Comparison of ENCODE assay signal across 11 cellular contexts in the genomic region with DNA sequence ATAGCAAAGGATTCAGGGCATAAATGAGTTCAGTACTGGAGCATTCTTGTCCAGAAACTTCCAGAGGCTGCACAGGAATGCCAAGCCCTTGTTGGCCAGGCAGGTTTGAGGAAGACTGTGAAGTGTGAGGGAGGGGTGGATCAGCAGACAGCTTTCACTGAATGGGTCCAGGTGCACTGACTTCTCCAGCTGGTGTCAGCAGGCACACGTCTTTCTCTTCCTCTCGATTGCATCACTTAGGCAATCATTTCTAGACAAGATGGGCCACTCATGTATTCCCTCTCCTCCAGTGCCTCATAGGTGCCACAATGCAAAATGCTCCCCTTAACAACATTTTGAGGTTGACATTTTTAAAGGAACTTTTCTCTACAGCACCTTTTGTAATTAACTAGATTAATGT. TPM values are rescaled to one million over a fixed set of nuclear protein-coding genes. Genes with fewer than 3 reads are reported as not detected.
A peak's percentile ranks its signal among the peaks of the same experiment; 100 is the strongest.
DNase-seq lines count a peak whose midpoint lies in the region; ATAC-seq and TF ChIP-seq lines count a peak whose summit lies in the region.
"Had no signal": no experiment of that assay in that cellular context is flagged by ENCODE, and none has a peak within 500 bp of the region (broad histone marks: within the 10 kb centered on the region; RNA-seq: fewer than 3 reads in every experiment).

No MANE protein-coding gene starts in this region.

- no peaks in the 10 kb centered on the region for H4K20me1 ChIP-seq in mammary epithelial cell (ENCODE audit: insufficient read depth, low read length)
- H4K20me1 ChIP-seq: BLaER1 treated with 17β-estradiol and CSF1 and Interleukin-3, amounts not matched to agents 10 nM and 100 nM had no signal

- no peak overlapping the region for H3K4me3 ChIP-seq in mammary epithelial cell (replicated peaks in 1 of 3; ENCODE audit: insufficient read depth in 1 of 3, low read depth in 2 of 3, low read length in 3 of 3)
- H3K4me3 ChIP-seq in sigmoid colon = no peak overlapping the region
- H3K4me3 ChIP-seq: BLaER1 treated with 17β-estradiol and CSF1 and Interleukin-3, amounts not matched to agents 10 nM and 100 nM had no signal

- no peak overlapping the region for H3K27ac Mint-ChIP-seq in MCF 10A (ENCODE audit: low read depth, unreplicated experiment)

- DNase-seq in MCF 10A (ENCODE audit: unreplicated experiment) (peak; percentile 35), mammary epithelial cell (no peak), HuH-7 (ENCODE audit: low spot score) (peak; percentile 46), sigmoid colon (no peak), islet precursor cell (no peak)
- DNase-seq in activated CD4-positive, alpha-beta T cell treated with anti-CD3 and anti-CD28 coated beads, Interleukin-2, amount 50 U/mL, for 4 hours = no peak
- DNase-seq: effector memory CD4-positive, alpha-beta T cell had no signal

- H3K36me3 ChIP-seq in mammary epithelial cell (ENCODE audit: insufficient read depth, low read length) (no peaks in the 10 kb centered on the region), sigmoid colon (peaks cover 0 to 7% (median 0%) of the 10 kb centered on the region in 4 donors)

- no TSS peak for BruUV-seq in MCF 10A (replicated peaks; lab: Mats Ljungman, UMichigan)
- BruUV-seq in mammary epithelial cell (replicated peaks; lab: Mats Ljungman, UMichigan) = no TSS peak

- H3K4me3 Mint-ChIP-seq in MCF 10A (ENCODE audit: unreplicated experiment) = no peak overlapping the region

- no peaks in the 10 kb centered on the region for H3K9me3 Mint-ChIP-seq in MCF 10A (ENCODE audit: unreplicated experiment)

- dilution Hi-C loops in mammary epithelial cell (cut with HindIII; ENCODE audit: low sequenced_read_pairs) = no loop called here

- POLR2A ChIA-PET in MCF 10A (lab: Yijun Ruan, JAX) = no interaction called here

- no peak overlapping the region for H3K4me2 ChIP-seq in mammary epithelial cell (ENCODE audit: insufficient read depth, low read depth, low read length)
- H3K4me2 ChIP-seq: BLaER1 treated with 17β-estradiol and CSF1 and Interleukin-3, amounts not matched to agents 10 nM and 100 nM had no signal

- no peaks in the 10 kb centered on the region for H3K9me3 ChIP-seq in mammary epithelial cell (replicated peaks; ENCODE audit: insufficient read depth, low read length)
- H3K9me3 ChIP-seq in sigmoid colon = no peaks in the 10 kb centered on the region
- H3K9me3 ChIP-seq: BLaER1 treated with 17β-estradiol and CSF1 and Interleukin-3, amounts not matched to agents 10 nM and 100 nM had no signal

- no peak for TF ChIP-seq POLR2A in sigmoid colon (IDR thresholded peaks at IDR 0.05)

- CTCF ChIA-PET in MCF 10A (lab: Yijun Ruan, JAX) (interaction anchor here (0.6 to 1.7 kb wide), 4 partner anchors 34 to 723 kb away, joined by 3 to 4 read pairs (median 4); no protein-coding TSS in a partner anchor), mammary epithelial cell (lab: Charles Lee; ENCODE audit: low non-redundant PET) (no interaction called here)

- H3K4me1 ChIP-seq in mammary epithelial cell (ENCODE audit: insufficient read depth, low read length) (no peaks in the 10 kb centered on the region), sigmoid colon (peaks cover 0 to 10% (median 8%) of the 10 kb centered on the region in 4 donors)

- H3K27me3 ChIP-seq in mammary epithelial cell (ENCODE audit: insufficient read depth, low read length) (no peaks in the 10 kb centered on the region), sigmoid colon (no peaks in the 10 kb centered on the region)
- H3K27me3 ChIP-seq: BLaER1 treated with 17β-estradiol and CSF1 and Interleukin-3, amounts not matched to agents 10 nM and 100 nM had no signal

- 57% methylated on average over 2 of the region's 2 CpGs for WGBS in mammary epithelial cell (ENCODE audit: low coverage, missing lambda C conversion rate)
- WGBS in sigmoid colon, 2 donors = 5 to 18% methylated on average over 2 of the region's 2 CpGs

- intact Hi-C loops in MCF 10A (cut with micrococcal nuclease) = loop anchor here (1.0 kb wide), 1 partner anchor 367 kb away; no protein-coding TSS in a partner anchor
- intact Hi-C loops in mammary epithelial cell (cut with micrococcal nuclease) = no loop called here
- intact Hi-C loops in sigmoid colon (cut with DNase I) = no loop called here

- no peak overlapping the region for H3K27ac ChIP-seq in mammary epithelial cell (ENCODE audit: insufficient read depth, low read depth, low read length)
- peak overlapping the region; percentile 38 for H3K27ac ChIP-seq in angular gyrus (ENCODE audit: low read depth, low read length)
- no peak overlapping the region for H3K27ac ChIP-seq in sigmoid colon
- H3K27ac ChIP-seq: BLaER1 treated with 17β-estradiol and CSF1 and Interleukin-3, amounts not matched to agents 10 nM and 100 nM had no signal

- TF ChIP-seq EP300 in sigmoid colon (IDR thresholded peaks at IDR 0.05) = no peak

- no peak overlapping the region for H3K9ac ChIP-seq in mammary epithelial cell (ENCODE audit: insufficient read depth, low read length)
- H3K9ac ChIP-seq: BLaER1 treated with 17β-estradiol and CSF1 and Interleukin-3, amounts not matched to agents 10 nM and 100 nM had no signal

- no peaks in the 10 kb centered on the region for H3K36me3 Mint-ChIP-seq in MCF 10A (ENCODE audit: insufficient read depth, unreplicated experiment)

- H3K4me1 Mint-ChIP-seq in MCF 10A (ENCODE audit: insufficient read depth, unreplicated experiment) = no peaks in the 10 kb centered on the region

- no peak for TF ChIP-seq CTCF in MCF 10A (IDR thresholded peaks at IDR 0.05; ENCODE audit: unreplicated experiment)
- peak in 1 of 2 donors; percentile 10 for TF ChIP-seq CTCF in mammary epithelial cell (conservative IDR thresholded peaks at IDR 0.05 in 1 of 2, IDR thresholded peaks at IDR 0.05 in 1 of 2; ENCODE audit: extremely low read depth in 1 of 2, insufficient read depth in 1 of 2, low read depth in 1 of 2, low read length in 2 of 2)
- no peak for TF ChIP-seq CTCF in sigmoid colon (IDR thresholded peaks at IDR 0.05)

- H3K27me3 Mint-ChIP-seq in MCF 10A (ENCODE audit: insufficient read depth, unreplicated experiment) = peaks cover 17% of the 10 kb centered on the region

- H2AFZ ChIP-seq in mammary epithelial cell (ENCODE audit: low read depth, low read length) = no peak overlapping the region

- no peak for ATAC-seq in GM19328 (IDR thresholded peaks at IDR 0.05; ENCODE audit: unreplicated experiment)

- no peaks in the 10 kb centered on the region for H3K79me2 ChIP-seq in mammary epithelial cell (ENCODE audit: insufficient read depth, low read length)

- in situ Hi-C loops in mammary epithelial cell (cut with MboI; ENCODE audit: low sequenced_read_pairs in 2 of 2) = no loop called here

RNA-seq across cellular contexts. Expression of a gene that starts 15.6 kb away (rescaled TPM):
- total RNA-seq in MCF 10A (2022) = not detected in 2 replicates
- total RNA-seq in mammary epithelial cell = under 1 TPM in 1 of 2 donors, not detected in 1; 0.17 TPM
- polyA plus RNA-seq in mammary epithelial cell = not detected
- polyA minus RNA-seq in mammary epithelial cell = not detected
- not detected for total RNA-seq in sigmoid colon
- 10 to 100 TPM in 1 of 3 donors, 1 to 10 TPM in 2; 1.4 to 11.0 (median 3.6) TPM for polyA plus RNA-seq in sigmoid colon
- total RNA-seq: temporal lobe had no signal

RNA-seq across cellular contexts. Expression of a gene that starts 56.2 kb away (rescaled TPM):
- 7.4 and 13.7 TPM in 2 replicates for total RNA-seq in MCF 10A (2022)
- total RNA-seq in mammary epithelial cell = 10 to 100 TPM in 1 of 2 donors, 1 to 10 TPM in 1; 8.8 to 14.3 TPM
- 12.9 TPM for polyA plus RNA-seq in mammary epithelial cell
- 8.5 TPM for polyA minus RNA-seq in mammary epithelial cell
- 10 to 100 TPM; 11.4 to 17.8 (median 14.5) TPM for total RNA-seq in sigmoid colon
- 100 to 1,000 TPM in 2 of 3 donors, 10 to 100 TPM in 1; 86.0 to 338 (median 178) TPM for polyA plus RNA-seq in sigmoid colon

Comparison
In these comparisons a context has a peak if more than half of its experiments do, and no peak if none do; other contexts are left out.
1. DNase-seq: peak in MCF 10A (single experiment) and HuH-7 (single experiment); none in mammary epithelial cell (single experiment), sigmoid colon (single experiment), activated CD4-positive, alpha-beta T cell treated with anti-CD3 and anti-CD28 coated beads, Interleukin-2, amount 50 U/mL, for 4 hours (0 of 2) and islet precursor cell (single experiment).